Comparison of ENCODE assay signal across 8 cellular contexts in the genomic region with DNA sequence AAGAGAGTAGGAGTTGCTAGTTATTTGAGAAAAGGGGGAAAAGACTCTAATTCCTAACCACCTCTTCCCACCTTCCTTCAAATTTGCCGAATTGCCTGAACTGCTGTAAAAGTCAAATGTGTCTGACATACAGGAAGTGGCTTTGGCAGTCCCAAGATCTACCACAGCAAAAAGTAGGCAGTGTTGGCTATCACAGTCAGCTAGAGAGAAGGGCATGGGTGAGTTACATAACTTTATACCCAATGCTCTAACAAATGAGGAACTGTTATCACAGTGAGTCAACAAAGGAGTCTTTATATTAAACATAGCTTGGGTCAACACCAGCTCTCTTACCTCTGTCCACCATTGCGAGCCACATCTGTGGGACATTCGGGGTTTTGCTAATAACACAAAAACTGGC. TPM values are rescaled to one million over a fixed set of nuclear protein-coding genes. Genes with fewer than 3 reads are reported as not detected.
A peak's percentile ranks its signal among the peaks of the same experiment; 100 is the strongest.
DNase-seq lines count a peak whose midpoint lies in the region; ATAC-seq and TF ChIP-seq lines count a peak whose summit lies in the region.

No MANE protein-coding gene starts in this region.

- TF ChIP-seq CTCF in Caco-2 (IDR thresholded peaks at IDR 0.05; ENCODE audit: insufficient read depth in 1 of 2, low read depth in 1 of 2, low read length in 1 of 2, severe bottlenecking in 1 of 2, unreplicated experiment in 1 of 2) = peak in 1 of 2 experiments; percentile 34
- TF ChIP-seq CTCF in left lung (IDR thresholded peaks at IDR 0.05) = no peak

- H3K9me3 ChIP-seq in Caco-2 (no peaks in the 10 kb centered on the region), T-helper 17 cell (ENCODE audit: control insufficient read depth, low read length, poor library complexity, severe bottlenecking) (no peaks in the 10 kb centered on the region), left lung (no peaks in the 10 kb centered on the region)

- H3K4me1 ChIP-seq in Caco-2 (peaks cover 18% of the 10 kb centered on the region; the same call in 1 of the 2 replicates), left lung (peaks cover 0 to 22% of the 10 kb centered on the region in 2 donors)

- H3K36me3 ChIP-seq in Caco-2 (ENCODE audit: control insufficient read depth, insufficient read depth, low read length) = no peaks in the 10 kb centered on the region
- no peaks in the 10 kb centered on the region for H3K36me3 ChIP-seq in left lung

- DNase-seq in Caco-2 (peak; percentile 17 to 41), KBM-7 (peak; percentile 89), T-helper 17 cell (no peak), left lung (no peak), NCI-H128 (lab: John Stamatoyannopoulos, UW; ENCODE audit: unreplicated experiment) (no peak), mesenteric fat pad (ENCODE audit: low spot score) (no peak)
- DNase-seq in stimulated activated CD4-positive, alpha-beta T cell treated with anti-CD3 and anti-CD28 coated beads, Interleukin-12 subunit alpha, Interleukin-12 subunit beta, amount 100 ng/mL, for 4 hours = no peak

- H3K4me3 ChIP-seq in Caco-2 (ENCODE audit: low read depth, low read length) (peak overlapping the region; percentile 1; the same call in 1 of the 2 replicates), left lung (no peak overlapping the region)

- ATAC-seq in GM19463 (IDR thresholded peaks at IDR 0.05; ENCODE audit: unreplicated experiment) (peak; percentile 22), T-helper 17 cell (peak; percentile 58), left lung (peak; percentile 25)

- H3K27me3 Mint-ChIP-seq in Caco-2 (ENCODE audit: insufficient read depth, unreplicated experiment) = no peaks in the 10 kb centered on the region
- H3K27me3 Mint-ChIP-seq in T-helper 17 cell = no peaks in the 10 kb centered on the region

- H3K36me3 Mint-ChIP-seq in Caco-2 (ENCODE audit: insufficient read depth, unreplicated experiment) (no peaks in the 10 kb centered on the region), T-helper 17 cell (ENCODE audit: low read depth) (no peaks in the 10 kb centered on the region)

- CTCF ChIA-PET in Caco-2 (lab: Charles Lee) = interaction anchor here (0.8 to 1.7 kb wide), 4 partner anchors 78 to 140 kb away, joined by 4 to 5 read pairs (median 4); no protein-coding TSS in a partner anchor

- in situ Hi-C loops in KBM-7 (cut with MboI; ENCODE audit: low pct_unique_long_range_greater_than_20kb, low sequenced_read_pairs) = no loop called here

- POLR2A ChIA-PET in Caco-2 (lab: Charles Lee) = no interaction called here

- no peaks in the 10 kb centered on the region for H3K9me3 Mint-ChIP-seq in Caco-2 (ENCODE audit: unreplicated experiment)

- H3K4me1 Mint-ChIP-seq in Caco-2 (ENCODE audit: low read depth, unreplicated experiment) (no peaks in the 10 kb centered on the region), T-helper 17 cell (peaks cover 16% of the 10 kb centered on the region)

- H3K27ac Mint-ChIP-seq in Caco-2 (ENCODE audit: unreplicated experiment) (no peak overlapping the region), T-helper 17 cell (peak overlapping the region; percentile 96)

- no peaks in the 10 kb centered on the region for H3K27me3 ChIP-seq in Caco-2 (replicated peaks; ENCODE audit: control insufficient read depth, insufficient read depth, low read length)
- H3K27me3 ChIP-seq in left lung = peaks cover 0 to 4% of the 10 kb centered on the region in 2 donors

- no TSS peak for BruUV-seq in Caco-2 (replicated peaks; lab: Mats Ljungman, UMichigan)

- H3K4me3 Mint-ChIP-seq in Caco-2 (ENCODE audit: unreplicated experiment) = peak overlapping the region; percentile 88
- H3K4me3 Mint-ChIP-seq in T-helper 17 cell = peak overlapping the region; percentile 95

- no peak overlapping the region for H3K27ac ChIP-seq in left lung

- intact Hi-C loops in Caco-2 (cut with micrococcal nuclease; ENCODE audit: unreplicated experiment) = loop anchor here (1.0 to 2.0 kb wide), 2 partner anchors 99 to 124 kb away; no protein-coding TSS in a partner anchor
- intact Hi-C loops in left lung (cut with DNase I) = no loop called here

RNA-seq across cellular contexts. Expression of gene MBNL3, which starts 2.4 kb away (rescaled TPM):
- total RNA-seq in Caco-2 (2022) (174 and 195 TPM in 2 replicates), T-helper 17 cell (10 to 100 TPM; 32.5 to 34.1 TPM), left lung (10 to 100 TPM; 20.4 to 21.6 TPM), mesenteric fat pad (14.6 TPM)

Comparison
In these comparisons a context has a peak if more than half of its experiments do, and no peak if none do; other contexts are left out.
1. DNase-seq: peak in Caco-2 (2 of 2) and KBM-7 (single experiment); none in T-helper 17 cell (0 of 3), left lung (0 of 2), stimulated activated CD4-positive, alpha-beta T cell treated with anti-CD3 and anti-CD28 coated beads, Interleukin-12 subunit alpha, Interleukin-12 subunit beta, amount 100 ng/mL, for 4 hours (single experiment), NCI-H128 (single experiment) and mesenteric fat pad (single experiment).
2. Peak in every context shown above with its lines, with median percentiles within 50 percentile points of each other: ATAC-seq.